ENCODE assay signal across 1 cellular context in genomic region chr20:51720854-51721253, GRCh38.
TF ChIP-seq lines count a peak whose summit lies in the region.

No MANE protein-coding gene starts in this region.

TF ChIP-seq in IMR-90, 13 proteins besides CTCF, POLR2A, EP300 and RAD21:
- TF ChIP-seq MAFK (IDR thresholded peaks at IDR 0.05; ENCODE audit: low read depth, low read length) (no peak), ELK1 (IDR thresholded peaks at IDR 0.05; ENCODE audit: borderline replicate concordance, low read depth, low read length) (no peak)
